In genomic region chr2:145119225-145119624, GRCh38 we compare ENCODE assay signal across 18 cellular contexts.
DNase-seq lines count a peak whose midpoint lies in the region; ATAC-seq, FAIRE-seq and TF ChIP-seq lines count a peak whose summit lies in the region.
"Had no signal": no experiment of that assay in that cellular context is flagged by ENCODE, and none has a peak within 500 bp of the region (broad histone marks: within the 10 kb centered on the region; RNA-seq: fewer than 3 reads in every experiment).

No MANE protein-coding gene starts in this region.

- TF ChIP-seq CTCF in GM12878 (IDR thresholded peaks at IDR 0.05 in 2 of 3, conservative IDR thresholded peaks at IDR 0.05 in 1 of 3; ENCODE audit: control insufficient read depth in 2 of 3, extremely low read depth in 1 of 3, insufficient read depth in 1 of 3, low read depth in 3 of 3, low read length in 3 of 3): no peak
- TF ChIP-seq CTCF in Caco-2 (IDR thresholded peaks at IDR 0.05; ENCODE audit: insufficient read depth in 1 of 2, low read depth in 1 of 2, low read length in 1 of 2, severe bottlenecking in 1 of 2, unreplicated experiment in 1 of 2): no peak

- FAIRE-seq in GM12878 (lab: Jason Lieb, UNC): no peak

- TF ChIP-seq POLR2A in GM12878 (IDR thresholded peaks at IDR 0.05; ENCODE audit: low read depth, low read length): no peak

- WGBS in GM12878 (ENCODE audit: insufficient coverage, insufficient replicate concordance, low lambda C conversion rate, missing lambda C conversion rate): 0% methylated on average over 1 of the region's 1 CpG

- in situ Hi-C loops in GM12878 (cut with MboI): no loop called here

- BruUV-seq in GM12878 (replicated peaks; lab: Mats Ljungman, UMichigan) (no TSS peak), Caco-2 (replicated peaks; lab: Mats Ljungman, UMichigan) (no TSS peak)

- no peaks in the 10 kb centered on the region for H3K79me2 ChIP-seq in GM12878 (ENCODE audit: control insufficient read depth, insufficient read depth, low read length)

- no peak overlapping the region for H3K27ac ChIP-seq in GM12878 (ENCODE audit: control insufficient read depth, insufficient read depth)
- H3K27ac ChIP-seq: lower lobe of right lung, psoas muscle, suprapubic skin, WERI-Rb-1 had no signal

- H3K4me2 ChIP-seq in GM12878 (ENCODE audit: control insufficient read depth, insufficient read depth): no peak overlapping the region

- H4K20me1 ChIP-seq in GM12878 (ENCODE audit: control insufficient read depth, insufficient read depth): no peaks in the 10 kb centered on the region

- no peaks in the 10 kb centered on the region for H3K4me1 ChIP-seq in GM12878 (ENCODE audit: control insufficient read depth, insufficient read depth, low read length)
- no peaks in the 10 kb centered on the region for H3K4me1 ChIP-seq in Caco-2
- H3K4me1 ChIP-seq: lower lobe of right lung, psoas muscle, suprapubic skin had no signal

- peaks cover 8% of the 10 kb centered on the region for H3K27me3 Mint-ChIP-seq in Caco-2 (ENCODE audit: insufficient read depth, unreplicated experiment)
- H3K27me3 Mint-ChIP-seq: brain had no signal

- H3K4me3 ChIP-seq in GM12878 (no peak overlapping the region), Caco-2 (ENCODE audit: low read depth, low read length) (no peak overlapping the region)
- H3K4me3 ChIP-seq: lower lobe of right lung, psoas muscle, suprapubic skin had no signal

- ATAC-seq in GM18520 (IDR thresholded peaks at IDR 0.05; ENCODE audit: unreplicated experiment) (peak; percentile 48), GM21576 (IDR thresholded peaks at IDR 0.05; ENCODE audit: unreplicated experiment) (peak; percentile 62), HG03135 (IDR thresholded peaks at IDR 0.05; ENCODE audit: unreplicated experiment) (peak; percentile 82), GM12878 (peak; percentile 65), HG02588 (IDR thresholded peaks at IDR 0.05; ENCODE audit: unreplicated experiment) (no peak), SK-N-SH treated with all-trans-retinoic acid at 6 μM for 48 hours (no peak)
- ATAC-seq: lower lobe of right lung; natural killer cell treated with Interleukin-12 subunit alpha and Interleukin-12 subunit beta and Interleukin-15 and Interleukin-18, amount 100 ng/mL, for 72 hours; PC-3; psoas muscle had no signal

- no peak overlapping the region for H3K27ac Mint-ChIP-seq in Caco-2 (ENCODE audit: unreplicated experiment)
- H3K27ac Mint-ChIP-seq: brain had no signal

- DNase-seq in GM12878 (ENCODE audit: low read depth, low spot score): no peak
- DNase-seq in Caco-2: no peak
- no peak for DNase-seq in islet precursor cell
- DNase-seq: activated naive CD4-positive, alpha-beta T cell; lower lobe of right lung; NCI-H1694 treated with DMSO at 0.1 percent for 48 hours; NCI-H524 treated with DMSO at 0.1 percent for 48 hours; PC-3; psoas muscle; WERI-Rb-1 had no signal

- no peaks in the 10 kb centered on the region for H3K9me3 ChIP-seq in GM12878 (replicated peaks; ENCODE audit: control insufficient read depth, insufficient read depth, low read length)
- H3K9me3 ChIP-seq in Caco-2: no peaks in the 10 kb centered on the region
- H3K9me3 ChIP-seq: lower lobe of right lung, psoas muscle, suprapubic skin had no signal

- H3K27me3 ChIP-seq in GM12878 (replicated peaks in 1 of 2; ENCODE audit: control insufficient read depth in 2 of 2, insufficient read depth in 2 of 2, low read length in 1 of 2): no peaks in the 10 kb centered on the region
- no peaks in the 10 kb centered on the region for H3K27me3 ChIP-seq in Caco-2 (replicated peaks; ENCODE audit: control insufficient read depth, insufficient read depth, low read length)
- H3K27me3 ChIP-seq: suprapubic skin had no signal

- no peaks in the 10 kb centered on the region for H3K4me1 Mint-ChIP-seq in Caco-2 (ENCODE audit: low read depth, unreplicated experiment)

- POLR2A ChIA-PET in GM12878 (lab: Charles Lee): no interaction called here
- POLR2A ChIA-PET in Caco-2 (lab: Charles Lee): no interaction called here

- intact Hi-C loops in GM12878 (cut with micrococcal nuclease; ENCODE audit: unreplicated experiment) (no loop called here), Caco-2 (cut with micrococcal nuclease; ENCODE audit: unreplicated experiment) (no loop called here)

- no peak for TF ChIP-seq RAD21 in GM12878 (IDR thresholded peaks at IDR 0.05; ENCODE audit: insufficient read depth, low read depth, low read length)

- H3K36me3 ChIP-seq in GM12878 (ENCODE audit: control insufficient read depth in 2 of 2, insufficient read depth in 2 of 2, low read length in 1 of 2): no peaks in the 10 kb centered on the region
- H3K36me3 ChIP-seq in Caco-2 (ENCODE audit: control insufficient read depth, insufficient read depth, low read length): no peaks in the 10 kb centered on the region
- H3K36me3 ChIP-seq: lower lobe of right lung, suprapubic skin, WERI-Rb-1 had no signal

- no peak overlapping the region for H2AFZ ChIP-seq in GM12878 (ENCODE audit: control insufficient read depth, low read depth, low read length)

- RAD21 ChIA-PET in GM12878 (lab: Charles Lee; ENCODE audit: unreplicated experiment): no interaction called here

- no peaks in the 10 kb centered on the region for H3K9me3 Mint-ChIP-seq in Caco-2 (ENCODE audit: unreplicated experiment)

- no peak for TF ChIP-seq EP300 in GM12878 (IDR thresholded peaks at IDR 0.05; ENCODE audit: borderline replicate concordance in 1 of 2, control insufficient read depth in 1 of 2, low read depth in 2 of 2, low read length in 2 of 2)

- no peak overlapping the region for H3K9ac ChIP-seq in GM12878 (ENCODE audit: control insufficient read depth, insufficient read depth, low read length)

- SMC1A ChIA-PET in GM12878 (lab: Charles Lee; ENCODE audit: uncharacterized antibody, unreplicated experiment): no interaction called here

- no peaks in the 10 kb centered on the region for H3K36me3 Mint-ChIP-seq in Caco-2 (ENCODE audit: insufficient read depth, unreplicated experiment)
- H3K36me3 Mint-ChIP-seq: brain; natural killer cell treated with Interleukin-12 subunit alpha and Interleukin-12 subunit beta and Interleukin-15 and Interleukin-18, amount 100 ng/mL, for 72 hours had no signal

- no peak overlapping the region for H3K4me3 Mint-ChIP-seq in Caco-2 (ENCODE audit: unreplicated experiment)
- H3K4me3 Mint-ChIP-seq: brain; natural killer cell treated with Interleukin-12 subunit alpha and Interleukin-12 subunit beta and Interleukin-15 and Interleukin-18, amount 100 ng/mL, for 72 hours had no signal

- CTCF ChIA-PET in GM12878 (lab: Yijun Ruan, JAX): no interaction called here
- CTCF ChIA-PET in Caco-2 (lab: Charles Lee): no interaction called here

TF ChIP-seq in GM12878, 131 proteins besides CTCF, POLR2A, EP300 and RAD21 (continues in another document):
- TF ChIP-seq NBN (IDR thresholded peaks at IDR 0.05) (no peak), ATF2 (IDR thresholded peaks at IDR 0.05; ENCODE audit: low read length) (peak; percentile 39; the same call in 1 of the 2 replicates), TAF1 (IDR thresholded peaks at IDR 0.05; ENCODE audit: borderline replicate concordance, low read depth, low read length) (no peak)

TF ChIP-seq in SK-N-SH treated with all-trans-retinoic acid at 6 μM for 48 hours, 23 proteins besides CTCF, POLR2A, EP300 and RAD21:
- TF ChIP-seq TCF4 (CRISPR knock-in tag; IDR thresholded peaks at IDR 0.05; ENCODE audit: borderline replicate concordance): no peak
- TF ChIP-seq ZNF8 (CRISPR knock-in tag; IDR thresholded peaks at IDR 0.05): no peak
- TF ChIP-seq ZC3H10 (CRISPR knock-in tag; IDR thresholded peaks at IDR 0.05): no peak

Comparison
In these comparisons a context has a peak if more than half of its experiments do, and no peak if none do; other contexts are left out.
1. ATAC-seq: peak in GM18520 (single experiment), GM21576 (single experiment), HG03135 (single experiment) and GM12878 (single experiment); none in HG02588 (single experiment) and SK-N-SH treated with all-trans-retinoic acid at 6 μM for 48 hours (single experiment).